Comparison of ENCODE assay signal across 29 cellular contexts in genomic region chr7:40876604-40877003, GRCh38.
"Had no signal": no experiment of that assay in that cellular context is flagged by ENCODE, and none has a peak within 500 bp of the region (broad histone marks: within the 10 kb centered on the region; RNA-seq: fewer than 3 reads in every experiment).

No MANE protein-coding gene starts in this region.

- H2AFZ ChIP-seq: parathyroid adenoma had no signal

- H3K27ac ChIP-seq: ovary, parathyroid adenoma, psoas muscle, right lobe of liver, sigmoid colon, spleen, suprapubic skin, testis, tibial artery, transverse colon, upper lobe of right lung, uterus had no signal

- H3K36me3 ChIP-seq: ovary, right lobe of liver, sigmoid colon, spleen, suprapubic skin, tibial artery, transverse colon, upper lobe of right lung, uterus had no signal

- DNase-seq: naive thymus-derived CD8-positive, alpha-beta T cell; nephron progenitor cell; occipital lobe; ovary; posterior cingulate gyrus; psoas muscle; right cardiac atrium; right lobe of liver; sigmoid colon; small intestine; spleen; stimulated activated CD4-positive, alpha-beta T cell treated with anti-CD3 and anti-CD28 coated beads, Interleukin-12 subunit alpha, Interleukin-12 subunit beta, amount 100 ng/mL, for 4 hours; stimulated activated CD4-positive, alpha-beta T cell treated with anti-CD3 and anti-CD28 coated beads, Interleukin-1b, Interleukin-23, amount 100 ng/mL, for 48 hours; stimulated activated CD4-positive, alpha-beta T cell treated with anti-CD3 and anti-CD28 coated beads, Interleukin-4, amount 100 ng/mL, for 1 hour; stimulated activated CD4-positive, alpha-beta T cell treated with anti-CD3 and anti-CD28 coated beads, Interleukin-4, amount 100 ng/mL, for 4 hours; stimulated activated CD8-positive, alpha-beta memory T cell treated with anti-CD3 and anti-CD28 coated beads, Interleukin-4, amount 100 ng/mL, for 48 hours; stimulated activated naive CD4-positive, alpha-beta T cell; stimulated activated naive CD8-positive, alpha-beta T cell treated with anti-CD3 and anti-CD28 coated beads, Interleukin-15, amount 100 ng/mL, for 72 hours; stimulated activated naive CD8-positive, alpha-beta T cell treated with anti-CD3 and anti-CD28 coated beads, Interleukin-15, Interleukin-2, amounts not matched to agents 100 U/mL and 50 U/mL, for 24 hours; substantia nigra; testis; tibial artery; transverse colon; upper lobe of right lung; uterus had no signal

- H3K9me3 ChIP-seq: ovary, psoas muscle, right lobe of liver, sigmoid colon, suprapubic skin, testis, tibial artery, transverse colon, upper lobe of right lung, uterus had no signal

- ATAC-seq: naive thymus-derived CD8-positive, alpha-beta T cell; natural killer cell treated with Interleukin-12 subunit alpha and Interleukin-12 subunit beta and Interleukin-15 and Interleukin-18, amount 100 ng/mL, for 72 hours; psoas muscle; right cardiac atrium; right lobe of liver; stimulated activated memory B cell treated with anti-CD40 and anti-IgM and Interleukin-4, amounts not matched to agents 10 μg/mL and 1 μg/mL and 100 μg/mL, for 72 hours; stimulated activated naive CD8-positive, alpha-beta T cell treated with anti-CD3 and anti-CD28 coated beads, Interleukin-15, amount 100 ng/mL, for 72 hours; stimulated activated naive CD8-positive, alpha-beta T cell treated with anti-CD3 and anti-CD28 coated beads, Interleukin-15, Interleukin-2, amounts not matched to agents 100 U/mL and 50 U/mL, for 24 hours; upper lobe of right lung had no signal

- H3K4me3 ChIP-seq: ovary, psoas muscle, right lobe of liver, sigmoid colon, spleen, suprapubic skin, testis, tibial artery, transverse colon, upper lobe of right lung, uterus had no signal

- H3K9ac ChIP-seq: parathyroid adenoma had no signal

- H3K27me3 ChIP-seq: ovary, right lobe of liver, sigmoid colon, spleen, suprapubic skin, testis, tibial artery, transverse colon, upper lobe of right lung, uterus had no signal

- H3K4me1 ChIP-seq: parathyroid adenoma, psoas muscle, right lobe of liver, spleen, suprapubic skin, testis, upper lobe of right lung, uterus had no signal
